Comparison of ENCODE assay signal across 16 cellular contexts in the genomic region with DNA sequence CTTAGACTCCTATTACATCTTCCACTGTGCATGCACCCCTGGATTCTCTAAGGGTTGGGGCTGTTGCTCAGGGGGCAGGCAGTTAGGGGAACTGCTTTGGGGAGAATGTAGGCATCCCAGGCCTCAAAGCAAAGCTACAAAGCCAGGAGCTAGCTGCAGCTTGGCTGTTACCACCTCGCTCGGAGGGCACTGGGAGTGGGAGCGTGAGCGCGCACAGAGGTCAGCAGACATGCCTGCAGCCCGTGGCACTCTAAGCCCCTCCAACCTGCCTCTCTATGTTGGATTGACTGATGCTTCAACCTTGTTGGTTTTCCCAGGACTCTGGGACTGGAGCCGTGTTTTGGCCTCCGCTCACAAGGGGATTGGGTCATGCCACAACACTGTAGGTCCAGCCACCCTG.
"Had no signal": no experiment of that assay in that cellular context is flagged by ENCODE, and none has a peak within 500 bp of the region (broad histone marks: within the 10 kb centered on the region; RNA-seq: fewer than 3 reads in every experiment).

No MANE protein-coding gene starts in this region.

- H3K4me3 Mint-ChIP-seq: activated CD8-positive, alpha-beta T cell treated with anti-CD3 and anti-CD28 coated beads, Interleukin-2, amount 10 ng/mL, durations not matched to agents 7 days and 5 days; activated T-cell treated with anti-CD3 and anti-CD28 coated beads, Interleukin-2, amount 50 U/mL, for 4 hours; mesothelial cell of epicardium; stimulated activated memory B cell treated with anti-CD40 and anti-IgM and Interleukin-4, amounts not matched to agents 10 μg/mL and 1 μg/mL and 100 μg/mL, for 72 hours had no signal

- H3K36me3 ChIP-seq: brain microvascular endothelial cell, esophagus muscularis mucosa, gastroesophageal sphincter, heart right ventricle, right lobe of liver had no signal

- DNase-seq: activated CD8-positive, alpha-beta memory T cell treated with anti-CD3 and anti-CD28 coated beads, Interleukin-2, amount 50 U/mL, for 4 hours; activated CD8-positive, alpha-beta T cell treated with anti-CD3 and anti-CD28 coated beads, Interleukin-2, amount 10 ng/mL, durations not matched to agents 7 days and 5 days; activated naive CD4-positive, alpha-beta T cell treated with anti-CD3 and anti-CD28 coated beads, Interleukin-2, amount 50 U/mL, for 16 hours; activated T-cell treated with anti-CD3 and anti-CD28 coated beads, Interleukin-2, amount 50 U/mL, for 4 hours; brain microvascular endothelial cell; effector CD8-positive, alpha-beta T cell; heart right ventricle; left colon; stimulated activated CD4-positive, alpha-beta T cell treated with anti-CD3 and anti-CD28 coated beads, Interleukin-4, amount 100 ng/mL, for 4 hours had no signal

- H3K4me1 Mint-ChIP-seq: stimulated activated memory B cell treated with anti-CD40 and anti-IgM and Interleukin-4, amounts not matched to agents 10 μg/mL and 1 μg/mL and 100 μg/mL, for 72 hours had no signal

- H3K27ac ChIP-seq: brain microvascular endothelial cell, esophagus muscularis mucosa, gastroesophageal sphincter, psoas muscle, right lobe of liver had no signal

- ATAC-seq: activated CD8-positive, alpha-beta T cell treated with anti-CD3 and anti-CD28 coated beads, Interleukin-2, amount 10 ng/mL, durations not matched to agents 7 days and 5 days; activated T-cell treated with anti-CD3 and anti-CD28 coated beads, Interleukin-2, amount 50 U/mL, for 4 hours; gastroesophageal sphincter; heart right ventricle; left colon; psoas muscle; right lobe of liver; stimulated activated memory B cell treated with anti-CD40 and anti-IgM and Interleukin-4, amounts not matched to agents 10 μg/mL and 1 μg/mL and 100 μg/mL, for 72 hours had no signal

- H3K27ac Mint-ChIP-seq: activated CD8-positive, alpha-beta T cell treated with anti-CD3 and anti-CD28 coated beads, Interleukin-2, amount 10 ng/mL, durations not matched to agents 7 days and 5 days; mesothelial cell of epicardium; stimulated activated memory B cell treated with anti-CD40 and anti-IgM and Interleukin-4, amounts not matched to agents 10 μg/mL and 1 μg/mL and 100 μg/mL, for 72 hours had no signal

- H3K9me3 Mint-ChIP-seq: activated T-cell treated with anti-CD3 and anti-CD28 coated beads, Interleukin-2, amount 50 U/mL, for 4 hours; mesothelial cell of epicardium; stimulated activated memory B cell treated with anti-CD40 and anti-IgM and Interleukin-4, amounts not matched to agents 10 μg/mL and 1 μg/mL and 100 μg/mL, for 72 hours had no signal

- H3K27me3 ChIP-seq: esophagus muscularis mucosa, gastroesophageal sphincter, right lobe of liver had no signal

- H3K36me3 Mint-ChIP-seq: mesothelial cell of epicardium; stimulated activated memory B cell treated with anti-CD40 and anti-IgM and Interleukin-4, amounts not matched to agents 10 μg/mL and 1 μg/mL and 100 μg/mL, for 72 hours had no signal

- H3K4me3 ChIP-seq: esophagus muscularis mucosa, gastroesophageal sphincter, heart right ventricle, lung, psoas muscle, right lobe of liver had no signal

- H3K9me3 ChIP-seq: esophagus muscularis mucosa, gastroesophageal sphincter, heart right ventricle, psoas muscle, right lobe of liver had no signal
